In genomic region chr1:49333946-49334345, GRCh38 we compare ENCODE assay signal across 24 cellular contexts.
DNase-seq lines count a peak whose midpoint lies in the region; ATAC-seq and TF ChIP-seq lines count a peak whose summit lies in the region.
"Had no signal": no experiment of that assay in that cellular context is flagged by ENCODE, and none has a peak within 500 bp of the region (broad histone marks: within the 10 kb centered on the region; RNA-seq: fewer than 3 reads in every experiment).

No MANE protein-coding gene starts in this region.

- no peak overlapping the region for H3K27ac ChIP-seq in esophagus muscularis mucosa (replicated peaks in 1 of 4)
- H3K27ac ChIP-seq: 22Rv1, PC-9, SJCRH30 had no signal

- no peaks in the 10 kb centered on the region for H3K36me3 ChIP-seq in esophagus muscularis mucosa
- H3K36me3 ChIP-seq: BE2C, SJCRH30 had no signal

- H3K4me3 ChIP-seq in epithelial cell of esophagus (ENCODE audit: low read length) (no peak overlapping the region), esophagus muscularis mucosa (no peak overlapping the region)
- H3K4me3 ChIP-seq: K562, PC-9, SJCRH30 had no signal

- no peaks in the 10 kb centered on the region for H3K4me1 Mint-ChIP-seq in stimulated activated naive CD8-positive, alpha-beta T cell treated with anti-CD3 and anti-CD28 coated beads, Interleukin-15, amount 100 ng/mL, for 72 hours
- H3K4me1 Mint-ChIP-seq: CD14-positive monocyte had no signal

- intact Hi-C loops in esophagus muscularis mucosa (cut with DNase I) = no loop called here

- TF ChIP-seq POLR2A in esophagus muscularis mucosa (IDR thresholded peaks at IDR 0.05; ENCODE audit: low read depth) = no peak

- DNase-seq in DMS 273 (lab: John Stamatoyannopoulos, UW; ENCODE audit: unreplicated experiment) = peak; percentile 10
- DNase-seq in DMS 273 treated with DMSO at 0.1 percent for 48 hours (lab: John Stamatoyannopoulos, UW) = no peak
- peak; percentile 18 for DNase-seq in NCI-H69 (lab: John Stamatoyannopoulos, UW)
- DNase-seq in epithelial cell of esophagus (ENCODE audit: low read depth) = peak; percentile 3
- peak; percentile 12 for DNase-seq in myocyte (ENCODE audit: low read depth)
- DNase-seq in stimulated activated naive CD8-positive, alpha-beta T cell treated with anti-CD3 and anti-CD28 coated beads, Interleukin-15, amount 100 ng/mL, for 72 hours = no peak
- no peak for DNase-seq in esophagus muscularis mucosa (ENCODE audit: extremely low spot score)
- DNase-seq: BE2C; Calu3; Kasumi-1; MV-4-11; NCI-H1105 treated with DMSO at 0.1 percent for 48 hours; NCI-H146; NCI-H1930; NCI-H2107; NCI-H510A; NK-92 treated with Interleukin-12 subunit alpha and Interleukin-12 subunit beta, amount 100 ng/mL, for 24 hours; PC-9; SJCRH30 had no signal

- H3K27ac Mint-ChIP-seq in stimulated activated naive CD8-positive, alpha-beta T cell treated with anti-CD3 and anti-CD28 coated beads, Interleukin-15, amount 100 ng/mL, for 72 hours = no peak overlapping the region
- H3K27ac Mint-ChIP-seq: CD14-positive monocyte had no signal

- H3K9me3 Mint-ChIP-seq in stimulated activated naive CD8-positive, alpha-beta T cell treated with anti-CD3 and anti-CD28 coated beads, Interleukin-15, amount 100 ng/mL, for 72 hours = no peaks in the 10 kb centered on the region

- no peak for ATAC-seq in stimulated activated naive CD8-positive, alpha-beta T cell treated with anti-CD3 and anti-CD28 coated beads, Interleukin-15, amount 100 ng/mL, for 72 hours
- ATAC-seq in activated CD4-positive, CD25-positive, alpha-beta regulatory T cell treated with anti-CD3 and anti-CD28 coated beads, Interleukin-2, amount 50 U/mL, for 24 hours = no peak
- ATAC-seq: K562, Right ventricle myocardium inferior had no signal

- no peaks in the 10 kb centered on the region for H3K27me3 ChIP-seq in esophagus muscularis mucosa
- H3K27me3 ChIP-seq: BE2C, SJCRH30 had no signal

- no peaks in the 10 kb centered on the region for H3K4me1 ChIP-seq in esophagus muscularis mucosa
- H3K4me1 ChIP-seq: BE2C, SJCRH30 had no signal

- no peak for TF ChIP-seq CTCF in epithelial cell of esophagus (IDR thresholded peaks at IDR 0.05; ENCODE audit: insufficient read depth, low read depth, low read length, missing control alignments)
- no peak for TF ChIP-seq CTCF in esophagus muscularis mucosa (IDR thresholded peaks at IDR 0.05)

- WGBS in esophagus muscularis mucosa = 55% methylated on average over 2 of the region's 2 CpGs

- H3K27me3 Mint-ChIP-seq in stimulated activated naive CD8-positive, alpha-beta T cell treated with anti-CD3 and anti-CD28 coated beads, Interleukin-15, amount 100 ng/mL, for 72 hours = no peaks in the 10 kb centered on the region

- H3K4me3 Mint-ChIP-seq in stimulated activated naive CD8-positive, alpha-beta T cell treated with anti-CD3 and anti-CD28 coated beads, Interleukin-15, amount 100 ng/mL, for 72 hours = no peak overlapping the region
- H3K4me3 Mint-ChIP-seq: CD14-positive monocyte had no signal

- no peaks in the 10 kb centered on the region for H3K9me3 ChIP-seq in esophagus muscularis mucosa
- H3K9me3 ChIP-seq: BE2C, SJCRH30 had no signal

- no peak for TF ChIP-seq EP300 in esophagus muscularis mucosa (IDR thresholded peaks at IDR 0.05)

Comparison
In these comparisons a context has a peak if more than half of its experiments do, and no peak if none do; other contexts are left out.
1. DNase-seq: peak in DMS 273 (single experiment), NCI-H69 (single experiment), epithelial cell of esophagus (single experiment) and myocyte (single experiment); none in DMS 273 treated with DMSO at 0.1 percent for 48 hours (single experiment), stimulated activated naive CD8-positive, alpha-beta T cell treated with anti-CD3 and anti-CD28 coated beads, Interleukin-15, amount 100 ng/mL, for 72 hours (0 of 2) and esophagus muscularis mucosa (single experiment).